ENCODE assay signal across 19 cellular contexts in the genomic region with DNA sequence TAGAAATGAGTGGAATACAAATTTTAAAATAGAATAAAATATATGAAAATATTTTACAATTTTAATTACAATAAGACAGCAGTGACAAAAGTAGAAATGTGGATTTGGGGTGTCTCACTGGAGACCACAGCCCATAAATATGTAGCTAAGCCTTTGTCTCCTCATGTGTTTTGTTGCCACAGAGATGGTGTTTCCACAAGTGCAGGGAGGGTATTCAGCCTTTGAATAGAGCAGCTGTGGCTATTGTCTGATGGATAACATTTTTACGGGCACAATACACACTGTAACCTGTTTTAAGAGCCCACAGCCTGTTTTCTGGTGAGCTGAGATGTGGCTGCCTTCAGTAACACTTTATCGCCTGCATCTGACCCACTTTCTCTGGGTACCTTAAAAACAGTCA. TPM values are rescaled to one million over a fixed set of nuclear protein-coding genes. Genes with fewer than 3 reads are reported as not detected.
DNase-seq lines count a peak whose midpoint lies in the region; ATAC-seq and TF ChIP-seq lines count a peak whose summit lies in the region.
"Had no signal": no experiment of that assay in that cellular context is flagged by ENCODE, and none has a peak within 500 bp of the region (broad histone marks: within the 10 kb centered on the region; RNA-seq: fewer than 3 reads in every experiment).

No MANE protein-coding gene starts in this region.

- H3F3A ChIP-seq in GM23248 (ENCODE audit: insufficient read depth), result no peaks in the 10 kb centered on the region

- H3K9me2 ChIP-seq in GM23248 (ENCODE audit: insufficient read depth), result no peaks in the 10 kb centered on the region

- H3K79me1 ChIP-seq in trophoblast cell (ENCODE audit: low read length), result no peaks in the 10 kb centered on the region

- no peak overlapping the region for H2BK5ac ChIP-seq in trophoblast cell (ENCODE audit: low read depth, low read length, poor library complexity)

- in situ Hi-C loops in GM23248 (cut with MboI), result no loop called here

- H3K4me3 ChIP-seq in endodermal cell (ENCODE audit: low read length) (no peak overlapping the region), GM23248 (no peak overlapping the region), trophoblast cell (ENCODE audit: low read depth, low read length) (no peak overlapping the region)
- H3K4me3 ChIP-seq: BLaER1 had no signal

- H4K20me1 ChIP-seq in GM23248 (ENCODE audit: insufficient read depth), result no peaks in the 10 kb centered on the region
- H4K20me1 ChIP-seq: BLaER1 had no signal

- H3K4me3 Mint-ChIP-seq in endodermal cell, result no peak overlapping the region
- no peak overlapping the region for H3K4me3 Mint-ChIP-seq in activated CD4-positive, alpha-beta memory T cell treated with anti-CD3 and anti-CD28 coated beads for 36 hours
- H3K4me3 Mint-ChIP-seq: CD8-positive, alpha-beta memory T cell had no signal

- H3K4me2 ChIP-seq in GM23248 (ENCODE audit: unreplicated experiment), result no peak overlapping the region
- H3K4me2 ChIP-seq in trophoblast cell (ENCODE audit: low read length), result no peak overlapping the region
- H3K4me2 ChIP-seq: BLaER1, KMS-11 had no signal

- no peak overlapping the region for H4K12ac ChIP-seq in trophoblast cell (ENCODE audit: low read depth, low read length)

- no peak overlapping the region for H4K8ac ChIP-seq in trophoblast cell (ENCODE audit: low read depth, low read length)

- no peak overlapping the region for H3K4ac ChIP-seq in trophoblast cell (ENCODE audit: low read depth, low read length)

- H2AK5ac ChIP-seq in trophoblast cell (ENCODE audit: low read length), result no peak overlapping the region

- H2BK12ac ChIP-seq in trophoblast cell (ENCODE audit: low read length), result no peak overlapping the region

- H3K23ac ChIP-seq in trophoblast cell (ENCODE audit: low read length), result no peak overlapping the region

- H2BK120ac ChIP-seq in trophoblast cell (ENCODE audit: insufficient read depth, low read length, poor library complexity), result no peak overlapping the region

- peak overlapping the region; percentile 51 for H3K27ac ChIP-seq in endodermal cell (ENCODE audit: low read depth, low read length)
- H3K27ac ChIP-seq in GM23248, result no peak overlapping the region
- no peak overlapping the region for H3K27ac ChIP-seq in trophoblast cell (ENCODE audit: low read depth, low read length)
- H3K27ac ChIP-seq: BLaER1, KMS-11 had no signal

- H3K4me1 Mint-ChIP-seq in endodermal cell, result no peaks in the 10 kb centered on the region
- H3K4me1 Mint-ChIP-seq in activated CD4-positive, alpha-beta memory T cell treated with anti-CD3 and anti-CD28 coated beads for 36 hours (ENCODE audit: low read depth), result no peaks in the 10 kb centered on the region
- H3K4me1 Mint-ChIP-seq: CD8-positive, alpha-beta memory T cell had no signal

- H3K27ac Mint-ChIP-seq in endodermal cell, result no peak overlapping the region
- H3K27ac Mint-ChIP-seq in activated CD4-positive, alpha-beta memory T cell treated with anti-CD3 and anti-CD28 coated beads for 36 hours, result no peak overlapping the region
- H3K27ac Mint-ChIP-seq: CD8-positive, alpha-beta memory T cell had no signal

- H3K27me3 Mint-ChIP-seq in endodermal cell (ENCODE audit: insufficient read depth), result peaks cover 13% of the 10 kb centered on the region
- peaks cover 2% of the 10 kb centered on the region for H3K27me3 Mint-ChIP-seq in activated CD4-positive, alpha-beta memory T cell treated with anti-CD3 and anti-CD28 coated beads for 36 hours

- DNase-seq in COR-L47 (lab: John Stamatoyannopoulos, UW), result peak; percentile 1
- DNase-seq in NCI-H1092 treated with DMSO at 0.1 percent for 48 hours (lab: John Stamatoyannopoulos, UW), result peak; percentile 74
- peak; percentile 81 for DNase-seq in NCI-H345 (lab: John Stamatoyannopoulos, UW)
- no peak for DNase-seq in endodermal cell
- no peak for DNase-seq in GM23248
- no peak for DNase-seq in activated CD4-positive, alpha-beta memory T cell treated with anti-CD3 and anti-CD28 coated beads for 36 hours
- DNase-seq in trophoblast cell, result no peak
- DNase-seq: CD8-positive, alpha-beta memory T cell; GF-D8; MM.1S; NCI-H1436; NCI-H2081 treated with DMSO at 0.1 percent for 48 hours; NCI-H446 treated with DMSO at 0.1 percent for 48 hours had no signal

- CTCF ChIA-PET in activated CD4-positive, alpha-beta memory T cell treated with anti-CD3 and anti-CD28 coated beads for 36 hours (lab: Charles Lee), result no interaction called here

- no peaks in the 10 kb centered on the region for H3K36me3 ChIP-seq in endodermal cell (ENCODE audit: control insufficient read depth, insufficient read depth, low read length)
- H3K36me3 ChIP-seq in GM23248 (ENCODE audit: low read depth), result no peaks in the 10 kb centered on the region
- H3K36me3 ChIP-seq in trophoblast cell (ENCODE audit: control insufficient read depth in 1 of 2, insufficient read depth in 2 of 2, low read length in 2 of 2), result no peaks in the 10 kb centered on the region
- H3K36me3 ChIP-seq: BLaER1 had no signal

- 87 to 89% methylated on average over 2 of the region's 2 CpGs for WGBS in endodermal cell (ENCODE audit: insufficient coverage in 1 of 2, insufficient read length in 1 of 2), 2 experiments
- whole genome bisulfite sequencing in GM23248 (ENCODE audit: low coverage in 1 of 2, low lambda C conversion rate in 2 of 2, missing lambda C conversion rate in 2 of 2), 2 experiments, result 35 to 50% methylated on average over 2 of the region's 2 CpGs
- no CpG with 5 or more reads among the region's 2 CpGs for WGBS in trophoblast cell (ENCODE audit: extremely low coverage, insufficient coverage, insufficient read length)

- POLR2A ChIA-PET in activated CD4-positive, alpha-beta memory T cell treated with anti-CD3 and anti-CD28 coated beads for 36 hours (lab: Charles Lee), result no interaction called here

- peaks cover 20% of the 10 kb centered on the region for H3K9me3 Mint-ChIP-seq in endodermal cell
- H3K9me3 Mint-ChIP-seq in activated CD4-positive, alpha-beta memory T cell treated with anti-CD3 and anti-CD28 coated beads for 36 hours, result peaks cover 12% of the 10 kb centered on the region

- H3K14ac ChIP-seq in trophoblast cell (ENCODE audit: low read length), result no peak overlapping the region

- no peak for TF ChIP-seq CTCF in endodermal cell (conservative IDR thresholded peaks at IDR 0.05)

- H3K79me2 ChIP-seq in GM23248 (ENCODE audit: insufficient read depth) (no peaks in the 10 kb centered on the region), trophoblast cell (ENCODE audit: control insufficient read depth, insufficient read depth, low read length, poor library complexity) (no peaks in the 10 kb centered on the region)

- H3K27me3 ChIP-seq in endodermal cell (ENCODE audit: control insufficient read depth, insufficient read depth, low read length, poor library complexity, severe bottlenecking) (no peaks in the 10 kb centered on the region), GM23248 (replicated peaks; ENCODE audit: insufficient read depth) (0 out of 2 replicates have a peak, but pooled peaks cover 4% of the 10 kb centered on the region), trophoblast cell (ENCODE audit: insufficient read depth, low read length) (no peaks in the 10 kb centered on the region)
- H3K27me3 ChIP-seq: BLaER1 had no signal

- H3K9ac ChIP-seq in endodermal cell (ENCODE audit: extremely low read depth, low read length, poor library complexity, severe bottlenecking) (no peak overlapping the region), GM23248 (no peak overlapping the region), trophoblast cell (ENCODE audit: low read length) (no peak overlapping the region)
- H3K9ac ChIP-seq: BLaER1, KMS-11 had no signal

- H2AFZ ChIP-seq in GM23248, result no peak overlapping the region
- no peak overlapping the region for H2AFZ ChIP-seq in trophoblast cell (ENCODE audit: insufficient read depth, low read length, poor library complexity)

- ATAC-seq in HG03342 (IDR thresholded peaks at IDR 0.05; ENCODE audit: unreplicated experiment), result no peak
- ATAC-seq: HepG2, Panc1 had no signal

- H3K36me3 Mint-ChIP-seq in endodermal cell (ENCODE audit: low read depth), result no peaks in the 10 kb centered on the region
- no peaks in the 10 kb centered on the region for H3K36me3 Mint-ChIP-seq in activated CD4-positive, alpha-beta memory T cell treated with anti-CD3 and anti-CD28 coated beads for 36 hours
- H3K36me3 Mint-ChIP-seq: CD8-positive, alpha-beta memory T cell had no signal

- H3K9me3 ChIP-seq in endodermal cell (ENCODE audit: control insufficient read depth, low read length) (no peaks in the 10 kb centered on the region), GM23248 (ENCODE audit: low read depth) (no peaks in the 10 kb centered on the region), trophoblast cell (ENCODE audit: insufficient read depth, low read depth, low read length) (peaks cover 4% of the 10 kb centered on the region)

- no peak overlapping the region for H3K18ac ChIP-seq in trophoblast cell (ENCODE audit: low read length)

- intact Hi-C loops in activated CD4-positive, alpha-beta memory T cell treated with anti-CD3 and anti-CD28 coated beads for 36 hours (cut with micrococcal nuclease), result no loop called here

- no peak overlapping the region for H4K91ac ChIP-seq in trophoblast cell (ENCODE audit: low read depth, low read length)

- H3K4me1 ChIP-seq in endodermal cell (ENCODE audit: control insufficient read depth, insufficient read depth, low read length), result no peaks in the 10 kb centered on the region
- H3K4me1 ChIP-seq in GM23248 (ENCODE audit: insufficient read depth), result no peaks in the 10 kb centered on the region
- H3K4me1 ChIP-seq in trophoblast cell (ENCODE audit: control insufficient read depth in 1 of 2, insufficient read depth in 2 of 2, low read length in 2 of 2), result no peaks in the 10 kb centered on the region
- H3K4me1 ChIP-seq: BLaER1 had no signal

RNA-seq across cellular contexts. Expression of gene AHSP, which starts 8.0 kb away (rescaled TPM):
- not detected for total RNA-seq in endodermal cell
- not detected for polyA plus RNA-seq in endodermal cell (2013, experiment 1 of 2)
- not detected for polyA plus RNA-seq in endodermal cell (2013, experiment 2 of 2)
- total RNA-seq in GM23248 (2014; rRNA removed; shearing (Covaris generic)), result not detected in 2 replicates
- not detected in 2 replicates for polyA plus RNA-seq in GM23248 (2016; fragmentation: Nextera tagmentation; extraction: Ambion mirVana)
- not detected for total RNA-seq in activated CD4-positive, alpha-beta memory T cell treated with anti-CD3 and anti-CD28 coated beads for 36 hours
- not detected in 2 replicates for polyA plus RNA-seq in trophoblast cell (2013)
- total RNA-seq: CD8-positive, alpha-beta memory T cell; Daoy; HepG2 had no signal
- polyA plus RNA-seq: CD8-positive, alpha-beta memory T cell; HepG2 had no signal

RNA-seq across cellular contexts. Expression of gene RUSF1, which starts 11.6 kb away (rescaled TPM):
- 10 to 100 TPM; 45.4 to 50.8 TPM for total RNA-seq in endodermal cell
- polyA plus RNA-seq in endodermal cell (2013, experiment 1 of 2), result 60.5 TPM
- 48.5 TPM for polyA plus RNA-seq in endodermal cell (2013, experiment 2 of 2)
- total RNA-seq in GM23248 (2014; rRNA removed; shearing (Covaris generic)), result 68.2 and 74.0 TPM in 2 replicates
- 34.6 and 39.3 TPM in 2 replicates for polyA plus RNA-seq in GM23248 (2016; fragmentation: Nextera tagmentation; extraction: Ambion mirVana)
- 10 to 100 TPM; 40.9 to 41.2 TPM for total RNA-seq in activated CD4-positive, alpha-beta memory T cell treated with anti-CD3 and anti-CD28 coated beads for 36 hours
- 34.5 and 35.2 TPM in 2 replicates for polyA plus RNA-seq in trophoblast cell (2013)

RNA-seq across cellular contexts. Expression of gene SLC5A2, which starts 36.8 kb away (rescaled TPM):
- total RNA-seq in endodermal cell, result under 1 TPM; 0.22 to 0.24 TPM
- 0.28 TPM for polyA plus RNA-seq in endodermal cell (2013, experiment 1 of 2)
- 0.17 TPM for polyA plus RNA-seq in endodermal cell (2013, experiment 2 of 2)
- total RNA-seq in GM23248 (2014; rRNA removed; shearing (Covaris generic)), result not detected in 2 replicates
- polyA plus RNA-seq in GM23248 (2016; fragmentation: Nextera tagmentation; extraction: Ambion mirVana), result 4.7 and 4.8 TPM in 2 replicates
- under 1 TPM in 1 of 2 experiments, not detected in 1; 0.21 TPM for total RNA-seq in activated CD4-positive, alpha-beta memory T cell treated with anti-CD3 and anti-CD28 coated beads for 36 hours
- not detected in 2 replicates for polyA plus RNA-seq in trophoblast cell (2013)
- total RNA-seq: Daoy had no signal

RNA-seq across cellular contexts. Expression of gene TGFB1I1, which starts 47.8 kb away (rescaled TPM):
- 1 to 10 TPM; 7.5 to 10.0 TPM for total RNA-seq in endodermal cell
- 24.3 TPM for polyA plus RNA-seq in endodermal cell (2013, experiment 1 of 2)
- polyA plus RNA-seq in endodermal cell (2013, experiment 2 of 2), result 20.8 TPM
- 71.8 and 88.5 TPM in 2 replicates for total RNA-seq in GM23248 (2014; rRNA removed; shearing (Covaris generic))
- 174 and 177 TPM in 2 replicates for polyA plus RNA-seq in GM23248 (2016; fragmentation: Nextera tagmentation; extraction: Ambion mirVana)
- 1 to 10 TPM in 1 of 2 experiments, under 1 TPM in 1; 0.80 to 1.1 TPM for total RNA-seq in activated CD4-positive, alpha-beta memory T cell treated with anti-CD3 and anti-CD28 coated beads for 36 hours
- 37.9 and 42.2 TPM in 2 replicates for polyA plus RNA-seq in trophoblast cell (2013)
- polyA plus RNA-seq: CD8-positive, alpha-beta memory T cell had no signal

Comparison
In these comparisons a context has a peak if more than half of its experiments do, and no peak if none do; other contexts are left out.
1. DNase-seq: peak in COR-L47 (single experiment), NCI-H1092 treated with DMSO at 0.1 percent for 48 hours (single experiment) and NCI-H345 (single experiment); none in endodermal cell (single experiment), GM23248 (single experiment), activated CD4-positive, alpha-beta memory T cell treated with anti-CD3 and anti-CD28 coated beads for 36 hours (single experiment) and trophoblast cell (0 of 2).